Comparison of ENCODE assay signal across 17 cellular contexts in the genomic region with DNA sequence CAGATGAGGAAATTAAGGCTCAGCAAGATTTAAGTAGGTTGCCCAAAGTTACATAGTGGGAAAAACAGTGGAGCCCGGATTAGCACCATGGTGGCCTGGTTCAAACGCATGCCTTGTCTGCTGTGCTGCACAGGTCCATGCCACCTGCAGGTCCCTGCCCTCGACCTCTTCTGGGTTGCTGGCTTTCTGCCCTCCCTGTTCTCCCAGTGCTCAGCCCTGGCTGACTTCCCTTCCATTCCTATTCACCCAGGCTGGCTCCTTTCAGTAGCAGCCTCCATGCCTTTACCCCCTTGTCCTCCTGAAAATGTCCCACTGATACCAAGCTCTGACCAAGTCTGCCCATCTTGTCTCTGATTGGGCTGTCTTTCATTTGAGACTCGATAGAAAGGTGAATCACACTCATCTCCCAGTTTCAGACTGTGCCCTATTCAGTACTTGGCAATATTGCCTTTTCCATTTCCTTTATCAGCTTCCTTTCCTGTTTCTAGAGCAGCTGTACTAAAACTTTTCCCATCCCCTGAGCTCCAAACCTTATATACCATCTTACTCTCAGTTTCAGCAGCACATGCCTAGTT.
DNase-seq lines count a peak whose midpoint lies in the region; ATAC-seq and TF ChIP-seq lines count a peak whose summit lies in the region.
"Had no signal": no experiment of that assay in that cellular context is flagged by ENCODE, and none has a peak within 500 bp of the region (broad histone marks: within the 10 kb centered on the region; RNA-seq: fewer than 3 reads in every experiment).

No MANE protein-coding gene starts in this region.

- CTCF ChIA-PET in activated CD8-positive, alpha-beta memory T cell treated with anti-CD3 and anti-CD28 coated beads, Interleukin-2, amount 10 ng/mL, durations not matched to agents 7 days and 5 days (lab: Charles Lee) = interaction anchor here (1.1 to 2.4 kb wide), 2 partner anchors 19 to 151 kb away, joined by 3 to 6 read pairs; no protein-coding TSS in a partner anchor

- peaks cover 8 to 19% (median 16%) of the 10 kb centered on the region in 10 experiments for H3K4me1 ChIP-seq in BLaER1 treated with 17β-estradiol and CSF1 and Interleukin-3, amounts not matched to agents 10 nM and 100 nM
- peaks cover 16% of the 10 kb centered on the region for H3K4me1 ChIP-seq in RWPE2 (ENCODE audit: insufficient read depth, poor library complexity, severe bottlenecking)
- no peaks in the 10 kb centered on the region for H3K4me1 ChIP-seq in Peyer's patch

- TF ChIP-seq CTCF in RWPE2 (IDR thresholded peaks at IDR 0.05; ENCODE audit: poor library complexity, severe bottlenecking) (no peak), Peyer's patch (IDR thresholded peaks at IDR 0.05) (no peak)

- no peak overlapping the region for H3K4me3 Mint-ChIP-seq in effector memory CD8-positive, alpha-beta T cell
- no peak overlapping the region for H3K4me3 Mint-ChIP-seq in activated CD8-positive, alpha-beta memory T cell treated with anti-CD3 and anti-CD28 coated beads, Interleukin-2, amount 10 ng/mL, durations not matched to agents 7 days and 5 days
- H3K4me3 Mint-ChIP-seq: B cell; central memory CD8-positive, alpha-beta T cell; endodermal cell; T-helper 2 cell treated with Interferon-gamma antibody and Interleukin-4, amounts not matched to agents 5 μg/mL and 100 μg/mL, for 36 hours had no signal

- peaks cover 7 to 9% of the 10 kb centered on the region in 2 donors for H3K9me3 Mint-ChIP-seq in effector memory CD8-positive, alpha-beta T cell
- peaks cover 8% of the 10 kb centered on the region for H3K9me3 Mint-ChIP-seq in activated CD8-positive, alpha-beta memory T cell treated with anti-CD3 and anti-CD28 coated beads, Interleukin-2, amount 10 ng/mL, durations not matched to agents 7 days and 5 days (ENCODE audit: low read depth)

- ATAC-seq in GM18868 (IDR thresholded peaks at IDR 0.05; ENCODE audit: unreplicated experiment) (peak; percentile 34), RWPE2 (ENCODE audit: low read depth) (peak; percentile 47), left colon (peak; percentile 31)
- no peak for ATAC-seq in effector memory CD8-positive, alpha-beta T cell (replicated peaks)
- no peak for ATAC-seq in activated CD8-positive, alpha-beta memory T cell treated with anti-CD3 and anti-CD28 coated beads, Interleukin-2, amount 10 ng/mL, durations not matched to agents 7 days and 5 days

- H3K36me3 ChIP-seq in BLaER1 treated with 17β-estradiol and CSF1 and Interleukin-3, amounts not matched to agents 10 nM and 100 nM = peaks cover 0 to 31% (median 22%) of the 10 kb centered on the region in 11 experiments; a peak in 19 of 22 replicates
- no peaks in the 10 kb centered on the region for H3K36me3 ChIP-seq in RWPE2 (ENCODE audit: low read depth)
- H3K36me3 ChIP-seq in Peyer's patch = no peaks in the 10 kb centered on the region

- no peaks in the 10 kb centered on the region for H3K27me3 Mint-ChIP-seq in effector memory CD8-positive, alpha-beta T cell
- no peaks in the 10 kb centered on the region for H3K27me3 Mint-ChIP-seq in activated CD8-positive, alpha-beta memory T cell treated with anti-CD3 and anti-CD28 coated beads, Interleukin-2, amount 10 ng/mL, durations not matched to agents 7 days and 5 days
- H3K27me3 Mint-ChIP-seq: B cell; central memory CD8-positive, alpha-beta T cell had no signal

- peaks cover 24 to 32% (median 29%) of the 10 kb centered on the region in 11 experiments for H3K9me3 ChIP-seq in BLaER1 treated with 17β-estradiol and CSF1 and Interleukin-3, amounts not matched to agents 10 nM and 100 nM (replicated peaks in 1 of 11)
- H3K9me3 ChIP-seq in RWPE2 (ENCODE audit: severe bottlenecking) = no peaks in the 10 kb centered on the region
- no peaks in the 10 kb centered on the region for H3K9me3 ChIP-seq in Peyer's patch

- H3K9ac ChIP-seq in BLaER1 treated with 17β-estradiol and CSF1 and Interleukin-3, amounts not matched to agents 10 nM and 100 nM = no peak overlapping the region; a peak in 1 of 22 replicates

- H4K20me1 ChIP-seq in BLaER1 treated with 17β-estradiol and CSF1 and Interleukin-3, amounts not matched to agents 10 nM and 100 nM = no peaks in the 10 kb centered on the region

- no peak for TF ChIP-seq POLR2A in Peyer's patch (IDR thresholded peaks at IDR 0.05)

- DNase-seq in RWPE2 (ENCODE audit: low spot score) (no peak), left colon (no peak), Peyer's patch (no peak), COLO829 (ENCODE audit: low spot score) (no peak)
- DNase-seq in effector memory CD8-positive, alpha-beta T cell = no peak
- no peak for DNase-seq in activated CD8-positive, alpha-beta memory T cell treated with anti-CD3 and anti-CD28 coated beads, Interleukin-2, amount 10 ng/mL, durations not matched to agents 7 days and 5 days
- DNase-seq: activated CD4-positive, alpha-beta T cell treated with anti-CD3 and anti-CD28 coated beads for 1 hour; endodermal cell; midbrain; NCI-H2107; nucleus accumbens; SIG-M5 had no signal

- H3K4me3 ChIP-seq in BLaER1 treated with 17β-estradiol and CSF1 and Interleukin-3, amounts not matched to agents 10 nM and 100 nM = no peak overlapping the region
- H3K4me3 ChIP-seq in RWPE2 (ENCODE audit: severe bottlenecking) (no peak overlapping the region), Peyer's patch (no peak overlapping the region)

- H3K27me3 ChIP-seq in BLaER1 treated with 17β-estradiol and CSF1 and Interleukin-3, amounts not matched to agents 10 nM and 100 nM = no peaks in the 10 kb centered on the region
- no peaks in the 10 kb centered on the region for H3K27me3 ChIP-seq in RWPE2 (ENCODE audit: insufficient read depth, poor library complexity, severe bottlenecking)
- H3K27me3 ChIP-seq in Peyer's patch = no peaks in the 10 kb centered on the region

- intact Hi-C loops in left colon (cut with DNase I, micrococcal nuclease) = no loop called here

- peak overlapping the region; percentile 12 to 72 (median 51); a peak in 21 of 22 replicates for H3K4me2 ChIP-seq in BLaER1 treated with 17β-estradiol and CSF1 and Interleukin-3, amounts not matched to agents 10 nM and 100 nM

- H3K27ac Mint-ChIP-seq in effector memory CD8-positive, alpha-beta T cell = peak overlapping the region in 1 of 2 donors; percentile 22
- H3K27ac Mint-ChIP-seq in activated CD8-positive, alpha-beta memory T cell treated with anti-CD3 and anti-CD28 coated beads, Interleukin-2, amount 10 ng/mL, durations not matched to agents 7 days and 5 days = no peak overlapping the region
- H3K27ac Mint-ChIP-seq: B cell; endodermal cell; T-helper 2 cell treated with Interferon-gamma antibody and Interleukin-4, amounts not matched to agents 5 μg/mL and 100 μg/mL, for 36 hours had no signal

- no peaks in the 10 kb centered on the region for H3K36me3 Mint-ChIP-seq in effector memory CD8-positive, alpha-beta T cell (ENCODE audit: insufficient read depth)
- H3K36me3 Mint-ChIP-seq in activated CD8-positive, alpha-beta memory T cell treated with anti-CD3 and anti-CD28 coated beads, Interleukin-2, amount 10 ng/mL, durations not matched to agents 7 days and 5 days = peaks cover 28% of the 10 kb centered on the region

- peak overlapping the region in 6 of 11 experiments; percentile 9 to 63 (median 28); a peak in 8 of 22 replicates for H3K27ac ChIP-seq in BLaER1 treated with 17β-estradiol and CSF1 and Interleukin-3, amounts not matched to agents 10 nM and 100 nM
- H3K27ac ChIP-seq in RWPE2 (ENCODE audit: poor library complexity, severe bottlenecking) (peak overlapping the region; percentile 60), Peyer's patch (no peak overlapping the region)

- peaks cover 2 to 7% of the 10 kb centered on the region in 2 donors for H3K4me1 Mint-ChIP-seq in effector memory CD8-positive, alpha-beta T cell (ENCODE audit: low read depth in 2 of 2)
- peaks cover 26% of the 10 kb centered on the region for H3K4me1 Mint-ChIP-seq in activated CD8-positive, alpha-beta memory T cell treated with anti-CD3 and anti-CD28 coated beads, Interleukin-2, amount 10 ng/mL, durations not matched to agents 7 days and 5 days
- H3K4me1 Mint-ChIP-seq: B cell had no signal

Comparison
In these comparisons a context has a peak if more than half of its experiments do, and no peak if none do; other contexts are left out.
1. H3K27ac ChIP-seq: peak in BLaER1 treated with 17β-estradiol and CSF1 and Interleukin-3, amounts not matched to agents 10 nM and 100 nM (6 of 11) and RWPE2 (single experiment); none in Peyer's patch (0 of 4).
2. ATAC-seq: peak in GM18868 (single experiment), RWPE2 (single experiment) and left colon (single experiment); none in effector memory CD8-positive, alpha-beta T cell (single experiment) and activated CD8-positive, alpha-beta memory T cell treated with anti-CD3 and anti-CD28 coated beads, Interleukin-2, amount 10 ng/mL, durations not matched to agents 7 days and 5 days (single experiment).